1 cellular context compared by ENCODE assay signal in genomic region chr20:33209789-33210188, GRCh38.
TF ChIP-seq lines count a peak whose summit lies in the region.

No MANE protein-coding gene starts in this region.

TF ChIP-seq in HepG2, 621 proteins besides CTCF, POLR2A, EP300 and RAD21 (continued from another document and continues in another):
- TF ChIP-seq SRY (CRISPR knock-in tag; IDR thresholded peaks at IDR 0.05) (peak; percentile 100), ELF1 (CRISPR knock-in tag; IDR thresholded peaks at IDR 0.05) (peak; percentile 70), KLF11 (CRISPR knock-in tag; IDR thresholded peaks at IDR 0.05) (peak; percentile 100), ZNF883 (CRISPR knock-in tag; IDR thresholded peaks at IDR 0.05; ENCODE audit: not compliant biosample characterization) (peak; percentile 90), HOXD1 (CRISPR knock-in tag; IDR thresholded peaks at IDR 0.05) (peak; percentile 91), NR0B2 (CRISPR knock-in tag; IDR thresholded peaks at IDR 0.05) (peak; percentile 84; the same call in 1 of the 2 replicates), ZHX1 (CRISPR knock-in tag; IDR thresholded peaks at IDR 0.05; ENCODE audit: low read depth) (peak; percentile 86), ZBTB26 (CRISPR knock-in tag; IDR thresholded peaks at IDR 0.05; ENCODE audit: borderline replicate concordance) (peak; percentile 97), ZNF207 (IDR thresholded peaks at IDR 0.05; ENCODE audit: borderline replicate concordance) (no peak), GPBP1L1 (CRISPR knock-in tag; IDR thresholded peaks at IDR 0.05) (no peak), ZNF678 (CRISPR knock-in tag; IDR thresholded peaks at IDR 0.05) (0 out of 2 replicates have a peak, but pooled peaks have one; percentile 86), GABPB1 (CRISPR knock-in tag; IDR thresholded peaks at IDR 0.05) (peak; percentile 68; the same call in 1 of the 2 replicates), CREB1 (IDR thresholded peaks at IDR 0.05) (no peak), CREB1 (CRISPR knock-in tag; IDR thresholded peaks at IDR 0.05) (no peak), ARID2 (CRISPR knock-in tag; IDR thresholded peaks at IDR 0.05; ENCODE audit: borderline replicate concordance) (peak; percentile 41; the same call in 1 of the 2 replicates), THAP7 (CRISPR knock-in tag; IDR thresholded peaks at IDR 0.05) (no peak), ZNF292 (CRISPR knock-in tag; IDR thresholded peaks at IDR 0.05; ENCODE audit: borderline replicate concordance, low read depth) (no peak), AHDC1 (CRISPR knock-in tag; IDR thresholded peaks at IDR 0.05; ENCODE audit: borderline replicate concordance) (no peak), ZNF841 (CRISPR knock-in tag; IDR thresholded peaks at IDR 0.05; ENCODE audit: borderline replicate concordance) (peak; percentile 96), ETV6 (CRISPR knock-in tag; conservative IDR thresholded peaks at IDR 0.05) (peak; percentile 96), KAT7 (CRISPR knock-in tag; IDR thresholded peaks at IDR 0.05; ENCODE audit: borderline replicate concordance) (no peak), PHB2 (IDR thresholded peaks at IDR 0.05; ENCODE audit: partially characterized antibody) (no peak), ZNF17 (CRISPR knock-in tag; IDR thresholded peaks at IDR 0.05) (peak; percentile 91; the same call in 1 of the 2 replicates), ZNF441 (CRISPR knock-in tag; IDR thresholded peaks at IDR 0.05; ENCODE audit: borderline replicate concordance) (peak; percentile 96), RELA (CRISPR knock-in tag; IDR thresholded peaks at IDR 0.05) (no peak), YEATS4 (CRISPR knock-in tag; IDR thresholded peaks at IDR 0.05; ENCODE audit: borderline replicate concordance) (peak; percentile 63), RAD51 (IDR thresholded peaks at IDR 0.05; ENCODE audit: borderline replicate concordance) (no peak), LBX2 (CRISPR knock-in tag; IDR thresholded peaks at IDR 0.05; ENCODE audit: borderline replicate concordance) (peak; percentile 81; the same call in 1 of the 2 replicates), CBFB (CRISPR knock-in tag; IDR thresholded peaks at IDR 0.05) (peak; percentile 70; the same call in 1 of the 2 replicates), ZNF503 (CRISPR knock-in tag; IDR thresholded peaks at IDR 0.05) (no peak), KMT2B (CRISPR knock-in tag; IDR thresholded peaks at IDR 0.05) (peak; percentile 93), ZNF761 (CRISPR knock-in tag; conservative IDR thresholded peaks at IDR 0.05) (no peak), SOX13 (IDR thresholded peaks at IDR 0.05) (no peak), SOX13 (CRISPR knock-in tag; conservative IDR thresholded peaks at IDR 0.05 in 1 of 2, IDR thresholded peaks at IDR 0.05 in 1 of 2) (peak in 1 of 2 experiments; percentile 65; a peak in 1 of 4 replicates), MYC (CRISPR knock-in tag; IDR thresholded peaks at IDR 0.05; ENCODE audit: borderline replicate concordance) (peak; percentile 63; the same call in 1 of the 2 replicates), GATA4 (IDR thresholded peaks at IDR 0.05; ENCODE audit: borderline replicate concordance, low read depth) (no peak), RFX3 (CRISPR knock-in tag; IDR thresholded peaks at IDR 0.05) (0 out of 2 replicates have a peak, but pooled peaks have one; percentile 45), AGO1 (IDR thresholded peaks at IDR 0.05; ENCODE audit: low read depth, low read length, poor library complexity, severe bottlenecking) (no peak), ZNF256 (CRISPR knock-in tag; conservative IDR thresholded peaks at IDR 0.05) (peak; percentile 95), KAT8 (CRISPR knock-in tag; IDR thresholded peaks at IDR 0.05) (peak; percentile 89), ZNF276 (CRISPR knock-in tag; IDR thresholded peaks at IDR 0.05; ENCODE audit: low read depth) (peak; percentile 93; the same call in 1 of the 2 replicates), ZBTB37 (CRISPR knock-in tag; IDR thresholded peaks at IDR 0.05) (no peak), CCDC6 (CRISPR knock-in tag; IDR thresholded peaks at IDR 0.05) (peak; percentile 96), ZNF530 (CRISPR knock-in tag; IDR thresholded peaks at IDR 0.05; ENCODE audit: low read depth) (peak; percentile 94; the same call in 1 of the 2 replicates), ZNF83 (CRISPR knock-in tag; IDR thresholded peaks at IDR 0.05; ENCODE audit: borderline replicate concordance) (peak; percentile 83; the same call in 1 of the 2 replicates), DDIT3 (CRISPR knock-in tag; IDR thresholded peaks at IDR 0.05) (no peak), HNF4G (IDR thresholded peaks at IDR 0.05; ENCODE audit: borderline replicate concordance, low read depth, low read length) (no peak), HNF4G (CRISPR knock-in tag; IDR thresholded peaks at IDR 0.05; ENCODE audit: borderline replicate concordance, low read depth) (no peak; the same call in 1 of the 2 replicates)
